In the genomic region with DNA sequence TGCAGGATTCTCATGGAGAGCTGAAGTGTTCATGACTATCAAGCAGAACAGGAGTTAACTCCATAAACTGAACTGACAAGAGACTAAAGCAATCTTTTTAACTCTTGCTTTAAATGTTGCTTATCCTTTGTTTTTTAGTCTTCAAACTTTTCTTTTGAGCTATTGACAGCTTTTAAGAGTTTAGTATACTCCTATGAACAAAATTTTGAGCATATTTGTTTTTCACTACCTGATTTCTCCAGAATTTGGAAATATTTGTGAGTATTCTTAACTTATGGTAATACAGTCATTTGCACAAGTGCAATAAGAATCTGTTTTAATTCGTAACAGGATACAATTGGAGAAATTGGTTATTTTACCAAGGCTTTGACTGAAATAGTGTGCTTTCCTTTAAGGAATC, we compare ENCODE assay signal across 29 cellular contexts.
"Had no signal": no experiment of that assay in that cellular context is flagged by ENCODE, and none has a peak within 500 bp of the region (broad histone marks: within the 10 kb centered on the region; RNA-seq: fewer than 3 reads in every experiment).

No MANE protein-coding gene starts in this region.

- H3K9me3 ChIP-seq: adrenal gland, body of pancreas, esophagus squamous epithelium, gastroesophageal sphincter had no signal

- H3K4me3 ChIP-seq: adrenal gland, body of pancreas, esophagus squamous epithelium, gastroesophageal sphincter, heart right ventricle had no signal

- ATAC-seq: activated CD4-positive, CD25-positive, alpha-beta regulatory T cell treated with anti-CD3 and anti-CD28 coated beads, Interleukin-2, amount 50 U/mL, for 24 hours; activated CD8-positive, alpha-beta T cell treated with anti-CD3 and anti-CD28 coated beads for 36 hours; activated naive CD8-positive, alpha-beta T cell treated with anti-CD3 and anti-CD28 coated beads, Interleukin-2, amount 50 U/mL, for 24 hours; activated T-cell treated with anti-CD3 and anti-CD28 coated beads, Interleukin-2, amount 50 U/mL, for 4 hours; activated T-helper 17 cell treated with anti-CD3 and anti-CD28 coated beads, Interleukin-2, amount 50 U/mL, for 72 hours; body of pancreas; effector memory CD8-positive, alpha-beta T cell; gastroesophageal sphincter; heart right ventricle had no signal

- H3K36me3 ChIP-seq: adrenal gland, esophagus squamous epithelium, gastroesophageal sphincter had no signal

- H3K4me1 ChIP-seq: body of pancreas, esophagus squamous epithelium, gastroesophageal sphincter, heart right ventricle had no signal

- DNase-seq: activated B cell treated with CpG ODN at 0.5 μM for 24 hours; activated CD4-positive, alpha-beta T cell treated with anti-CD3 and anti-CD28 coated beads for 48 hours; activated CD4-positive, alpha-beta T cell treated with anti-CD3 and anti-CD28 coated beads, Interleukin-2, amount 50 U/mL, for 1 hour; activated CD4-positive, alpha-beta T cell treated with anti-CD3 and anti-CD28 coated beads, Interleukin-2, amount 50 U/mL, for 48 hours; activated CD8-positive, alpha-beta memory T cell treated with anti-CD3 and anti-CD28 coated beads for 24 hours; activated CD8-positive, alpha-beta T cell treated with anti-CD3 and anti-CD28 coated beads for 36 hours; activated effector memory CD4-positive, alpha-beta T cell treated with Interleukin-2 at 50 U/mL for 16 hours; activated naive CD4-positive, alpha-beta T cell treated with anti-CD3 and anti-CD28 coated beads for 36 hours; activated naive CD8-positive, alpha-beta T cell treated with anti-CD3 and anti-CD28 coated beads for 36 hours; activated naive CD8-positive, alpha-beta T cell treated with anti-CD3 and anti-CD28 coated beads, Interleukin-2, amount 50 U/mL, for 24 hours; activated T-cell treated with anti-CD3 and anti-CD28 coated beads, Interleukin-2, amount 50 U/mL, for 4 hours; adrenal gland; amygdala; aorta; body of pancreas; caudate nucleus; cortex of kidney; dermis blood vessel endothelial cell; effector CD4-positive, alpha-beta T cell; effector memory CD8-positive, alpha-beta T cell; esophagus squamous epithelium; foreskin melanocyte; heart right ventricle; T-helper 2 cell; WERI-Rb-1 had no signal

- H3K27me3 ChIP-seq: adrenal gland, body of pancreas, esophagus squamous epithelium, gastroesophageal sphincter, heart right ventricle had no signal

- H3K27ac ChIP-seq: adrenal gland, body of pancreas, epithelial cell of prostate, esophagus squamous epithelium, gastroesophageal sphincter, WERI-Rb-1 had no signal
